ENCODE assay signal across 1 cellular context in genomic region chr1:51768971-51769601, GRCh38.
TF ChIP-seq lines count a peak whose summit lies in the region.

No MANE protein-coding gene starts in this region.

TF ChIP-seq in GM23338, 12 proteins besides CTCF, POLR2A, EP300 and RAD21 (continued from another document):
- TF ChIP-seq REST (IDR thresholded peaks at IDR 0.05; ENCODE audit: unreplicated experiment) (no peak), POLR2AphosphoS5 (IDR thresholded peaks at IDR 0.05; ENCODE audit: low read depth) (no peak), JUNB (IDR thresholded peaks at IDR 0.05; ENCODE audit: unreplicated experiment) (no peak), EZH2phosphoT487 (IDR thresholded peaks at IDR 0.05; ENCODE audit: unreplicated experiment) (no peak), ZNF114 (CRISPR knock-in tag; IDR thresholded peaks at IDR 0.05) (no peak), STAT1 (IDR thresholded peaks at IDR 0.05; ENCODE audit: unreplicated experiment) (no peak), CREB1 (CRISPR knock-in tag; IDR thresholded peaks at IDR 0.05; ENCODE audit: low read depth) (no peak)
